Comparison of ENCODE assay signal across 2 cellular contexts in genomic region chr7:42959549-42959948, GRCh38.
TF ChIP-seq lines count a peak whose summit lies in the region.

No MANE protein-coding gene starts in this region.

TF ChIP-seq in GM12891, 5 proteins besides CTCF, POLR2A, EP300 and RAD21:
- no peak for TF ChIP-seq POLR2AphosphoS5 (IDR thresholded peaks at IDR 0.05; ENCODE audit: low read depth, low read length)
- TF ChIP-seq TAF1 (IDR thresholded peaks at IDR 0.05; ENCODE audit: low read depth, low read length), result no peak
- no peak for TF ChIP-seq PAX5 (IDR thresholded peaks at IDR 0.05; ENCODE audit: insufficient read depth, low read length, severe bottlenecking)
- TF ChIP-seq POU2F2 (IDR thresholded peaks at IDR 0.05; ENCODE audit: low read depth, low read length), result no peak
- TF ChIP-seq SPI1 (IDR thresholded peaks at IDR 0.05; ENCODE audit: low read depth, low read length), result 0 out of 2 replicates have a peak, but pooled peaks have one; percentile 7

TF ChIP-seq in K562, 482 proteins besides CTCF, POLR2A, EP300 and RAD21:
- TF ChIP-seq HMGN3 (IDR thresholded peaks at IDR 0.05; ENCODE audit: borderline replicate concordance, extremely low read depth, insufficient read length, low read depth, low read length) (no peak), TRIM28 (IDR thresholded peaks at IDR 0.05) (peak; percentile 80), CHAMP1 (IDR thresholded peaks at IDR 0.05) (peak; percentile 22; the same call in 1 of the 2 replicates), ZFP36 (IDR thresholded peaks at IDR 0.05; ENCODE audit: low read depth, low read length, partially characterized antibody) (peak; percentile 45), PRPF4 (IDR thresholded peaks at IDR 0.05; ENCODE audit: insufficient read depth, low read depth, low read length, poor library complexity, severe bottlenecking) (no peak), TRIM24 (IDR thresholded peaks at IDR 0.05) (peak; percentile 23 to 76; a peak in 2 of 4 replicates), ZBTB34 (CRISPR knock-in tag; IDR thresholded peaks at IDR 0.05) (no peak), HOXB6 (CRISPR knock-in tag; IDR thresholded peaks at IDR 0.05; ENCODE audit: borderline replicate concordance) (no peak), CBX3 (IDR thresholded peaks at IDR 0.05; ENCODE audit: borderline replicate concordance in 1 of 2, low read length in 2 of 2) (peak in 1 of 2 experiments; percentile 63; a peak in 1 of 3 replicates), ZNF280A (IDR thresholded peaks at IDR 0.05; ENCODE audit: low read depth, partially characterized antibody) (peak; percentile 66)
